ENCODE assay signal across 1 cellular context in genomic region chr12:71214511-71215285, GRCh38.
TF ChIP-seq lines count a peak whose summit lies in the region.

No MANE protein-coding gene starts in this region.

TF ChIP-seq in HepG2, 621 proteins besides CTCF, POLR2A, EP300 and RAD21 (continued from another document and continues in another):
- TF ChIP-seq, protein P1, sequence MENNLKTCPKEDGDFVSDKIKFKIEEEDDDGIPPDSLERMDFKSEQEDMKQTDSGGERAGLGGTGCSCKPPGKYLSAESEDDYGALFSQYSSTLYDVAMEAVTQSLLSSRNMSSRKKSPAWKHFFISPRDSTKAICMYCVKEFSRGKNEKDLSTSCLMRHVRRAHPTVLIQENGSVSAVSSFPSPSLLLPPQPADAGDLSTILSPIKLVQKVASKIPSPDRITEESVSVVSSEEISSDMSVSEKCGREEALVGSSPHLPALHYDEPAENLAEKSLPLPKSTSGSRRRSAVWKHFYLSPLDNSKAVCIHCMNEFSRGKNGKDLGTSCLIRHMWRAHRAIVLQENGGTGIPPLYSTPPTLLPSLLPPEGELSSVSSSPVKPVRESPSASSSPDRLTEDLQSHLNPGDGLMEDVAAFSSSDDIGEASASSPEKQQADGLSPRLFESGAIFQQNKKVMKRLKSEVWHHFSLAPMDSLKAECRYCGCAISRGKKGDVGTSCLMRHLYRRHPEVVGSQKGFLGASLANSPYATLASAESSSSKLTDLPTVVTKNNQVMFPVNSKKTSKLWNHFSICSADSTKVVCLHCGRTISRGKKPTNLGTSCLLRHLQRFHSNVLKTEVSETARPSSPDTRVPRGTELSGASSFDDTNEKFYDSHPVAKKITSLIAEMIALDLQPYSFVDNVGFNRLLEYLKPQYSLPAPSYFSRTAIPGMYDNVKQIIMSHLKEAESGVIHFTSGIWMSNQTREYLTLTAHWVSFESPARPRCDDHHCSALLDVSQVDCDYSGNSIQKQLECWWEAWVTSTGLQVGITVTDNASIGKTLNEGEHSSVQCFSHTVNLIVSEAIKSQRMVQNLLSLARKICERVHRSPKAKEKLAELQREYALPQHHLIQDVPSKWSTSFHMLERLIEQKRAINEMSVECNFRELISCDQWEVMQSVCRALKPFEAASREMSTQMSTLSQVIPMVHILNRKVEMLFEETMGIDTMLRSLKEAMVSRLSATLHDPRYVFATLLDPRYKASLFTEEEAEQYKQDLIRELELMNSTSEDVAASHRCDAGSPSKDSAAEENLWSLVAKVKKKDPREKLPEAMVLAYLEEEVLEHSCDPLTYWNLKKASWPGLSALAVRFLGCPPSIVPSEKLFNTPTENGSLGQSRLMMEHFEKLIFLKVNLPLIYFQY (CRISPR knock-in tag; IDR thresholded peaks at IDR 0.05; ENCODE audit: borderline replicate concordance) = no peak
- peak; percentile 76 for TF ChIP-seq ELF3 (CRISPR knock-in tag; IDR thresholded peaks at IDR 0.05)
- no peak for TF ChIP-seq ZNF510 (CRISPR knock-in tag; IDR thresholded peaks at IDR 0.05; ENCODE audit: low read depth)
- no peak for TF ChIP-seq ZFP36L2 (CRISPR knock-in tag; IDR thresholded peaks at IDR 0.05)
- TF ChIP-seq, protein P2, sequence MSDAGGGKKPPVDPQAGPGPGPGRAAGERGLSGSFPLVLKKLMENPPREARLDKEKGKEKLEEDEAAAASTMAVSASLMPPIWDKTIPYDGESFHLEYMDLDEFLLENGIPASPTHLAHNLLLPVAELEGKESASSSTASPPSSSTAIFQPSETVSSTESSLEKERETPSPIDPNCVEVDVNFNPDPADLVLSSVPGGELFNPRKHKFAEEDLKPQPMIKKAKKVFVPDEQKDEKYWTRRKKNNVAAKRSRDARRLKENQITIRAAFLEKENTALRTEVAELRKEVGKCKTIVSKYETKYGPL (CRISPR knock-in tag; IDR thresholded peaks at IDR 0.05) = no peak
- no peak for TF ChIP-seq KDM3A (CRISPR knock-in tag; IDR thresholded peaks at IDR 0.05; ENCODE audit: low read depth)
- TF ChIP-seq, protein P3, sequence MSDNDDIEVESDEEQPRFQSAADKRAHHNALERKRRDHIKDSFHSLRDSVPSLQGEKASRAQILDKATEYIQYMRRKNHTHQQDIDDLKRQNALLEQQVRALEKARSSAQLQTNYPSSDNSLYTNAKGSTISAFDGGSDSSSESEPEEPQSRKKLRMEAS (IDR thresholded peaks at IDR 0.05) = no peak
- TF ChIP-seq ETV5 (CRISPR knock-in tag; IDR thresholded peaks at IDR 0.05; ENCODE audit: borderline replicate concordance) = peak; percentile 56; the same call in 1 of the 2 replicates
- TF ChIP-seq ZNF879 (CRISPR knock-in tag; IDR thresholded peaks at IDR 0.05) = no peak
- TF ChIP-seq ARID5B (CRISPR knock-in tag; IDR thresholded peaks at IDR 0.05) = 0 out of 2 replicates have a peak, but pooled peaks have one; percentile 16
- TF ChIP-seq, protein P4, sequence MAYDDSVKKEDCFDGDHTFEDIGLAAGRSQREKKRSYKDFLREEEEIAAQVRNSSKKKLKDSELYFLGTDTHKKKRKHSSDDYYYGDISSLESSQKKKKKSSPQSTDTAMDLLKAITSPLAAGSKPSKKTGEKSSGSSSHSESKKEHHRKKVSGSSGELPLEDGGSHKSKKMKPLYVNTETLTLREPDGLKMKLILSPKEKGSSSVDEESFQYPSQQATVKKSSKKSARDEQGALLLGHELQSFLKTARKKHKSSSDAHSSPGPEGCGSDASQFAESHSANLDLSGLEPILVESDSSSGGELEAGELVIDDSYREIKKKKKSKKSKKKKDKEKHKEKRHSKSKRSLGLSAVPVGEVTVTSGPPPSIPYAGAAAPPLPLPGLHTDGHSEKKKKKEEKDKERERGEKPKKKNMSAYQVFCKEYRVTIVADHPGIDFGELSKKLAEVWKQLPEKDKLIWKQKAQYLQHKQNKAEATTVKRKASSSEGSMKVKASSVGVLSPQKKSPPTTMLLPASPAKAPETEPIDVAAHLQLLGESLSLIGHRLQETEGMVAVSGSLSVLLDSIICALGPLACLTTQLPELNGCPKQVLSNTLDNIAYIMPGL (CRISPR knock-in tag; IDR thresholded peaks at IDR 0.05; ENCODE audit: borderline replicate concordance in 1 of 2, low read depth in 1 of 2) = no peak
- no peak for TF ChIP-seq PHF8 (CRISPR knock-in tag; IDR thresholded peaks at IDR 0.05)
- TF ChIP-seq RNF2 (conservative IDR thresholded peaks at IDR 0.05; ENCODE audit: low read depth) = no peak
- TF ChIP-seq NR2F1 (CRISPR knock-in tag; IDR thresholded peaks at IDR 0.05) = no peak
- TF ChIP-seq, protein P5, sequence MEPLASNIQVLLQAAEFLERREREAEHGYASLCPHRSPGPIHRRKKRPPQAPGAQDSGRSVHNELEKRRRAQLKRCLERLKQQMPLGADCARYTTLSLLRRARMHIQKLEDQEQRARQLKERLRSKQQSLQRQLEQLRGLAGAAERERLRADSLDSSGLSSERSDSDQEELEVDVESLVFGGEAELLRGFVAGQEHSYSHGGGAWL (CRISPR knock-in tag; IDR thresholded peaks at IDR 0.05) = no peak
- TF ChIP-seq ZNF317 (CRISPR knock-in tag; IDR thresholded peaks at IDR 0.05) = no peak
- TF ChIP-seq NCOA1 (CRISPR knock-in tag; IDR thresholded peaks at IDR 0.05) = no peak
- no peak for TF ChIP-seq ZNF543 (CRISPR knock-in tag; IDR thresholded peaks at IDR 0.05)
- TF ChIP-seq ZNF850 (CRISPR knock-in tag; conservative IDR thresholded peaks at IDR 0.05) = no peak
- no peak for TF ChIP-seq FOXA1 (IDR thresholded peaks at IDR 0.05)
- no peak for TF ChIP-seq FOXA1 (CRISPR knock-in tag; IDR thresholded peaks at IDR 0.05)
- TF ChIP-seq, protein P6, sequence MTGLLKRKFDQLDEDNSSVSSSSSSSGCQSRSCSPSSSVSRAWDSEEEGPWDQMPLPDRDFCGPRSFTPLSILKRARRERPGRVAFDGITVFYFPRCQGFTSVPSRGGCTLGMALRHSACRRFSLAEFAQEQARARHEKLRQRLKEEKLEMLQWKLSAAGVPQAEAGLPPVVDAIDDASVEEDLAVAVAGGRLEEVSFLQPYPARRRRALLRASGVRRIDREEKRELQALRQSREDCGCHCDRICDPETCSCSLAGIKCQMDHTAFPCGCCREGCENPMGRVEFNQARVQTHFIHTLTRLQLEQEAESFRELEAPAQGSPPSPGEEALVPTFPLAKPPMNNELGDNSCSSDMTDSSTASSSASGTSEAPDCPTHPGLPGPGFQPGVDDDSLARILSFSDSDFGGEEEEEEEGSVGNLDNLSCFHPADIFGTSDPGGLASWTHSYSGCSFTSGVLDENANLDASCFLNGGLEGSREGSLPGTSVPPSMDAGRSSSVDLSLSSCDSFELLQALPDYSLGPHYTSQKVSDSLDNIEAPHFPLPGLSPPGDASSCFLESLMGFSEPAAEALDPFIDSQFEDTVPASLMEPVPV (CRISPR knock-in tag; IDR thresholded peaks at IDR 0.05) = no peak
- TF ChIP-seq, protein P7, sequence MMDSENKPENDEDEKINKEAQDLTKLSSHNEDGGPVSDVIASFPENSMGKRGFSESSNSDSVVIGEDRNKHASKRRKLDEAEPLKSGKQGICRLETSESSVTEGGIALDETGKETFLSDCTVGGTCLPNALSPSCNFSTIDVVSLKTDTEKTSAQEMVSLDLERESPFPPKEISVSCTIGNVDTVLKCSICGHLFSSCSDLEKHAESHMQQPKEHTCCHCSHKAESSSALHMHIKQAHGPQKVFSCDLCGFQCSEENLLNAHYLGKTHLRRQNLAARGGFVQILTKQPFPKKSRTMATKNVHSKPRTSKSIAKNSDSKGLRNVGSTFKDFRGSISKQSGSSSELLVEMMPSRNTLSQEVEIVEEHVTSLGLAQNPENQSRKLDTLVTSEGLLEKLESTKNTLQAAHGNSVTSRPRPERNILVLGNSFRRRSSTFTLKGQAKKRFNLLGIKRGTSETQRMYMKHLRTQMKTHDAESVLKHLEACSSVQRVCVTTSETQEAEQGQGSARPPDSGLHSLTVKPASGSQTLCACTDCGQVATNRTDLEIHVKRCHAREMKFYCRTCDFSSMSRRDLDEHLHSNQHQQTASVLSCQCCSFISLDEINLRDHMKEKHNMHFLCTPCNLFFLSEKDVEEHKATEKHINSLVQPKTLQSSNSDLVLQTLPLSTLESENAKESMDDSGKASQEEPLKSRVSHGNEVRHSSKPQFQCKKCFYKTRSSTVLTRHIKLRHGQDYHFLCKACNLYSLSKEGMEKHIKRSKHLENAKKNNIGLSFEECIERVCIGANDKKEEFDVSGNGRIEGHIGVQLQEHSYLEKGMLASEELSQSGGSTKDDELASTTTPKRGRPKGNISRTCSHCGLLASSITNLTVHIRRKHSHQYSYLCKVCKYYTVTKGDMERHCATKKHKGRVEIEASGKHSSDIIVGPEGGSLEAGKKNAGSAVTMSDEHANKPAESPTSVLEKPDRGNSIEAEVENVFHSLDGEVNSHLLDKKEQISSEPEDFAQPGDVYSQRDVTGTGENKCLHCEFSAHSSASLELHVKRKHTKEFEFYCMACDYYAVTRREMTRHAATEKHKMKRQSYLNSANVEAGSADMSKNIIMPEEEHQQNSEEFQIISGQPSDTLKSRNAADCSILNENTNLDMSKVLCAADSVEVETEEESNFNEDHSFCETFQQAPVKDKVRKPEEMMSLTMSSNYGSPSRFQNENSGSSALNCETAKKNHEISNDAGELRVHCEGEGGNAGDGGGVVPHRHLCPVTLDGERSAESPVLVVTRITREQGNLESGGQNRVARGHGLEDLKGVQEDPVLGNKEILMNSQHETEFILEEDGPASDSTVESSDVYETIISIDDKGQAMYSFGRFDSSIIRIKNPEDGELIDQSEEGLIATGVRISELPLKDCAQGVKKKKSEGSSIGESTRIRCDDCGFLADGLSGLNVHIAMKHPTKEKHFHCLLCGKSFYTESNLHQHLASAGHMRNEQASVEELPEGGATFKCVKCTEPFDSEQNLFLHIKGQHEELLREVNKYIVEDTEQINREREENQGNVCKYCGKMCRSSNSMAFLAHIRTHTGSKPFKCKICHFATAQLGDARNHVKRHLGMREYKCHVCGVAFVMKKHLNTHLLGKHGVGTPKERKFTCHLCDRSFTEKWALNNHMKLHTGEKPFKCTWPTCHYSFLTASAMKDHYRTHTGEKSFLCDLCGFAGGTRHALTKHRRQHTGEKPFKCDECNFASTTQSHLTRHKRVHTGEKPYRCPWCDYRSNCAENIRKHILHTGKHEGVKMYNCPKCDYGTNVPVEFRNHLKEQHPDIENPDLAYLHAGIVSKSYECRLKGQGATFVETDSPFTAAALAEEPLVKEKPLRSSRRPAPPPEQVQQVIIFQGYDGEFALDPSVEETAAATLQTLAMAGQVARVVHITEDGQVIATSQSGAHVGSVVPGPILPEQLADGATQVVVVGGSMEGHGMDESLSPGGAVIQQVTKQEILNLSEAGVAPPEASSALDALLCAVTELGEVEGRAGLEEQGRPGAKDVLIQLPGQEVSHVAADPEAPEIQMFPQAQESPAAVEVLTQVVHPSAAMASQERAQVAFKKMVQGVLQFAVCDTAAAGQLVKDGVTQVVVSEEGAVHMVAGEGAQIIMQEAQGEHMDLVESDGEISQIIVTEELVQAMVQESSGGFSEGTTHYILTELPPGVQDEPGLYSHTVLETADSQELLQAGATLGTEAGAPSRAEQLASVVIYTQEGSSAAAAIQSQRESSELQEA (CRISPR knock-in tag; IDR thresholded peaks at IDR 0.05; ENCODE audit: not compliant biosample characterization) = no peak
- no peak for TF ChIP-seq SMAD1 (CRISPR knock-in tag; IDR thresholded peaks at IDR 0.05; ENCODE audit: borderline replicate concordance, low read depth)
- TF ChIP-seq ZBTB8A (CRISPR knock-in tag; IDR thresholded peaks at IDR 0.05; ENCODE audit: borderline replicate concordance, low read depth) = no peak
- TF ChIP-seq, protein P8, sequence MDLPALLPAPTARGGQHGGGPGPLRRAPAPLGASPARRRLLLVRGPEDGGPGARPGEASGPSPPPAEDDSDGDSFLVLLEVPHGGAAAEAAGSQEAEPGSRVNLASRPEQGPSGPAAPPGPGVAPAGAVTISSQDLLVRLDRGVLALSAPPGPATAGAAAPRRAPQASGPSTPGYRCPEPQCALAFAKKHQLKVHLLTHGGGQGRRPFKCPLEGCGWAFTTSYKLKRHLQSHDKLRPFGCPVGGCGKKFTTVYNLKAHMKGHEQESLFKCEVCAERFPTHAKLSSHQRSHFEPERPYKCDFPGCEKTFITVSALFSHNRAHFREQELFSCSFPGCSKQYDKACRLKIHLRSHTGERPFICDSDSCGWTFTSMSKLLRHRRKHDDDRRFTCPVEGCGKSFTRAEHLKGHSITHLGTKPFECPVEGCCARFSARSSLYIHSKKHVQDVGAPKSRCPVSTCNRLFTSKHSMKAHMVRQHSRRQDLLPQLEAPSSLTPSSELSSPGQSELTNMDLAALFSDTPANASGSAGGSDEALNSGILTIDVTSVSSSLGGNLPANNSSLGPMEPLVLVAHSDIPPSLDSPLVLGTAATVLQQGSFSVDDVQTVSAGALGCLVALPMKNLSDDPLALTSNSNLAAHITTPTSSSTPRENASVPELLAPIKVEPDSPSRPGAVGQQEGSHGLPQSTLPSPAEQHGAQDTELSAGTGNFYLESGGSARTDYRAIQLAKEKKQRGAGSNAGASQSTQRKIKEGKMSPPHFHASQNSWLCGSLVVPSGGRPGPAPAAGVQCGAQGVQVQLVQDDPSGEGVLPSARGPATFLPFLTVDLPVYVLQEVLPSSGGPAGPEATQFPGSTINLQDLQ (CRISPR knock-in tag; IDR thresholded peaks at IDR 0.05) = no peak
- no peak for TF ChIP-seq SMAD3 (CRISPR knock-in tag; IDR thresholded peaks at IDR 0.05)
- TF ChIP-seq NFE2 (CRISPR knock-in tag; IDR thresholded peaks at IDR 0.05) = no peak
- peak; percentile 73; the same call in 1 of the 2 replicates for TF ChIP-seq ZNF652 (CRISPR knock-in tag; IDR thresholded peaks at IDR 0.05; ENCODE audit: borderline replicate concordance, low read depth)
- no peak for TF ChIP-seq ARID2 (CRISPR knock-in tag; IDR thresholded peaks at IDR 0.05; ENCODE audit: borderline replicate concordance)
- no peak for TF ChIP-seq ZNF792 (CRISPR knock-in tag; IDR thresholded peaks at IDR 0.05)
- no peak for TF ChIP-seq HOXA3 (CRISPR knock-in tag; IDR thresholded peaks at IDR 0.05)
- no peak for TF ChIP-seq TBL1XR1 (IDR thresholded peaks at IDR 0.05; ENCODE audit: borderline replicate concordance, low read length, partially characterized antibody)
- TF ChIP-seq RORA (CRISPR knock-in tag; IDR thresholded peaks at IDR 0.05) = no peak
- TF ChIP-seq MAFG (CRISPR knock-in tag; IDR thresholded peaks at IDR 0.05) = no peak
- no peak for TF ChIP-seq ZNF180 (CRISPR knock-in tag; IDR thresholded peaks at IDR 0.05; ENCODE audit: borderline replicate concordance, low read depth)
